In genomic region chr3:54086639-54087405, GRCh38 we compare ENCODE assay signal across 22 cellular contexts. TPM values are rescaled to one million over a fixed set of nuclear protein-coding genes. Genes with fewer than 3 reads are reported as not detected.
A peak's percentile ranks its signal among the peaks of the same experiment; 100 is the strongest.
DNase-seq lines count a peak whose midpoint lies in the region; ATAC-seq, FAIRE-seq and TF ChIP-seq lines count a peak whose summit lies in the region.
"Had no signal": no experiment of that assay in that cellular context is flagged by ENCODE, and none has a peak within 500 bp of the region (broad histone marks: within the 10 kb centered on the region; RNA-seq: fewer than 3 reads in every experiment).

No MANE protein-coding gene starts in this region.

- H3K9me3 ChIP-seq in BE2C (no peaks in the 10 kb centered on the region), HUES64 (ENCODE audit: insufficient read depth, low read depth, low read length) (no peaks in the 10 kb centered on the region), iPS-20b (ENCODE audit: insufficient read depth, low read depth, low read length) (no peaks in the 10 kb centered on the region), small intestine (ENCODE audit: control insufficient read depth, low read depth) (no peaks in the 10 kb centered on the region)

- H3K9ac ChIP-seq in HUES64 (ENCODE audit: low read depth, low read length) (no peak overlapping the region), iPS-20b (ENCODE audit: low read depth, low read length) (no peak overlapping the region)
- H3K9ac ChIP-seq: BLaER1 had no signal

- H3K27me3 Mint-ChIP-seq in neural crest cell (ENCODE audit: low read depth), result peaks cover 63% of the 10 kb centered on the region

- WGBS in HUES64, result 77% methylated on average over 8 of the region's 8 CpGs
- 75 to 81% (median 77%) methylated on average over 8 of the region's 8 CpGs for WGBS in small intestine, 3 donors

- H3K4me1 ChIP-seq in BE2C (no peaks in the 10 kb centered on the region), HUES64 (ENCODE audit: insufficient read depth, low read length) (0 out of 2 replicates have a peak, but pooled peaks cover 3% of the 10 kb centered on the region), iPS-20b (ENCODE audit: insufficient read depth, low read length) (0 out of 2 replicates have a peak, but pooled peaks cover 2% of the 10 kb centered on the region), small intestine (ENCODE audit: control insufficient read depth in 2 of 2, insufficient read depth in 1 of 2, low read depth in 1 of 2, low read length in 1 of 2) (no peaks in the 10 kb centered on the region)
- H3K4me1 ChIP-seq: BLaER1 had no signal

- TF ChIP-seq CTCF in BE2C (IDR thresholded peaks at IDR 0.05; ENCODE audit: low read depth, low read length), result no peak
- TF ChIP-seq CTCF in neural crest cell (conservative IDR thresholded peaks at IDR 0.05), result no peak

- H3K36me3 ChIP-seq in BE2C (no peaks in the 10 kb centered on the region), HUES64 (ENCODE audit: insufficient read depth, low read length) (no peaks in the 10 kb centered on the region), iPS-20b (ENCODE audit: insufficient read depth, low read depth, low read length) (no peaks in the 10 kb centered on the region), small intestine (ENCODE audit: control insufficient read depth in 2 of 2, insufficient read depth in 2 of 2, low read length in 2 of 2) (no peaks in the 10 kb centered on the region)
- H3K36me3 ChIP-seq: BLaER1 had no signal

- peaks cover 4% of the 10 kb centered on the region for H3K4me1 Mint-ChIP-seq in neural crest cell

- DNase-seq in BE2C, result no peak
- DNase-seq in neural crest cell (ENCODE audit: low read depth, low spot score), result no peak
- no peak for DNase-seq in HK-2 (ENCODE audit: unreplicated experiment)
- DNase-seq in small intestine, result no peak
- DNase-seq: CD8-positive, alpha-beta T cell; GF-D8; NCI-H1417; NCI-H2029; NCI-H2171; NCI-H446; NCI-H748 treated with DMSO at 0.1 percent for 48 hours; OCI-M1; RPMI8226; SIG-M5 had no signal

- H3K36me3 Mint-ChIP-seq in neural crest cell (ENCODE audit: low read depth), result no peaks in the 10 kb centered on the region
- H3K36me3 Mint-ChIP-seq: CD8-positive, alpha-beta T cell had no signal

- peak overlapping the region; percentile 53; the same call in 1 of the 2 replicates for H3K4me3 ChIP-seq in BE2C (ENCODE audit: low read depth, low read length)
- H3K4me3 ChIP-seq in HUES64 (ENCODE audit: low read length), result peak overlapping the region; percentile 52
- H3K4me3 ChIP-seq in iPS-20b (ENCODE audit: low read length), result peak overlapping the region; percentile 60; the same call in 1 of the 2 replicates
- no peak overlapping the region for H3K4me3 ChIP-seq in small intestine (ENCODE audit: low read depth in 1 of 2, low read length in 2 of 2)
- H3K4me3 ChIP-seq: BLaER1 had no signal

- no peak for FAIRE-seq in small intestine (lab: Jason Lieb, UNC)
- FAIRE-seq: D721Med, GM12891, GM18507 had no signal

- H3K9me3 Mint-ChIP-seq in neural crest cell, result no peaks in the 10 kb centered on the region
- H3K9me3 Mint-ChIP-seq: CD8-positive, alpha-beta T cell had no signal

- H3K27me3 ChIP-seq in BE2C (no peaks in the 10 kb centered on the region), HUES64 (ENCODE audit: insufficient read depth, low read length) (peaks cover 51% of the 10 kb centered on the region), iPS-20b (ENCODE audit: insufficient read depth, low read length) (peaks cover 57% of the 10 kb centered on the region), small intestine (ENCODE audit: control insufficient read depth in 2 of 2, insufficient read depth in 2 of 2, low read length in 2 of 2) (peaks cover 0 to 10% of the 10 kb centered on the region in 2 donors)
- H3K27me3 ChIP-seq: BLaER1 had no signal

- H3K27ac Mint-ChIP-seq in neural crest cell (ENCODE audit: unreplicated experiment), result no peak overlapping the region
- H3K27ac Mint-ChIP-seq: CD8-positive, alpha-beta T cell had no signal

- ATAC-seq in GM21515 (IDR thresholded peaks at IDR 0.05; ENCODE audit: unreplicated experiment), result no peak
- no peak for ATAC-seq in GM19467 (IDR thresholded peaks at IDR 0.05; ENCODE audit: unreplicated experiment)
- ATAC-seq: CD8-positive, alpha-beta T cell had no signal

- H3K27ac ChIP-seq in HUES64 (ENCODE audit: low read depth, low read length) (no peak overlapping the region), iPS-20b (ENCODE audit: low read length) (no peak overlapping the region), small intestine (ENCODE audit: low read depth in 1 of 2, low read length in 1 of 2) (no peak overlapping the region)
- H3K27ac ChIP-seq: BLaER1 had no signal

- H3K4me3 Mint-ChIP-seq in neural crest cell, result peak overlapping the region; percentile 26
- H3K4me3 Mint-ChIP-seq: CD8-positive, alpha-beta T cell had no signal

RNA-seq across cellular contexts. Expression of gene CACNA2D3, which starts 35.5 kb away (rescaled TPM):
- 11.3 TPM for polyA plus RNA-seq in BE2C (2012; ENCODE audit: insufficient read depth, insufficient read length, low read depth)
- 0.75 TPM for polyA plus RNA-seq in HUES64 (2013, experiment 1 of 2)
- polyA plus RNA-seq in HUES64 (2013, experiment 2 of 2), result 1.3 TPM
- 0.34 and 0.82 TPM in 2 replicates for total RNA-seq in neural crest cell
- under 1 TPM in 1 of 3 donors, not detected in 2; 0.27 TPM for polyA plus RNA-seq in small intestine
- total RNA-seq: CD8-positive, alpha-beta T cell had no signal

Comparison
In these comparisons a context has a peak if more than half of its experiments do, and no peak if none do; other contexts are left out.
1. H3K4me3 ChIP-seq: peak in BE2C (single experiment), HUES64 (single experiment) and iPS-20b (single experiment); none in small intestine (0 of 2).